ENCODE assay signal across 20 cellular contexts in the genomic region with DNA sequence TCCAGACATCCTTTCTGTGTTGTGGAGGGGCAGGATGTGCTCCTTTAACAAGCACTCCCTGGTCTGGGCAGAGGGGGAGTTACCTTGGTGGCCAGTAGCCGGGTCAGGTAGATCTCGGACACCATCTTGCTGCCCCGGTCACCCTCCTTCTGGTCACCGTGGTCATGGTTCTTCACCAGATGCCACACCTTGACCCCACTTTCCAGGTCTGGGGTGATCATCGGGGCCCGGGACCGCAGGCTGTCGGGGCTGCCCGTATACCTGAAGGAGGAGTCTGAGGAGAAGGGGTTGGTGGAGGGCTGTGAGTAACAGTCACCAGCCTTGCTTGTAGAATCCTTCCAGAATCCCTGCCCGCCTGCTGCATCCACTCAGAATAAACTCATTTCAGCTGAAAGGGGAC.
DNase-seq lines count a peak whose midpoint lies in the region; ATAC-seq, FAIRE-seq and TF ChIP-seq lines count a peak whose summit lies in the region.
"Had no signal": no experiment of that assay in that cellular context is flagged by ENCODE, and none has a peak within 500 bp of the region (broad histone marks: within the 10 kb centered on the region; RNA-seq: fewer than 3 reads in every experiment).

No MANE protein-coding gene starts in this region.

- no peak overlapping the region for H3K9ac ChIP-seq in IMR-90 (ENCODE audit: low read depth, low read length)

- no peak overlapping the region for H3K4ac ChIP-seq in IMR-90 (ENCODE audit: low read depth, low read length)

- H2BK5ac ChIP-seq in IMR-90 (ENCODE audit: low read depth, low read length, poor library complexity, severe bottlenecking): no peak overlapping the region

- in situ Hi-C loops in IMR-90 (cut with MboI; ENCODE audit: low sequenced_read_pairs): no loop called here

- ATAC-seq in IMR-90 (ENCODE audit: low read depth) (no peak), sciatic nerve (no peak)
- ATAC-seq: CD8-positive, alpha-beta T cell; GM12878; GM23338; HCT116 had no signal

- H4K20me1 ChIP-seq in IMR-90 (ENCODE audit: insufficient read depth, low read length): no peaks in the 10 kb centered on the region

- no peak for TF ChIP-seq POLR2A in IMR-90 (IDR thresholded peaks at IDR 0.05; ENCODE audit: low read depth, low read length)
- no peak for TF ChIP-seq POLR2A in thyroid gland (IDR thresholded peaks at IDR 0.05)

- H3K9me1 ChIP-seq in IMR-90 (ENCODE audit: insufficient read depth, low read length): peaks cover 4% of the 10 kb centered on the region; the same call in 1 of the 2 replicates

- H2BK120ac ChIP-seq in IMR-90 (ENCODE audit: low read depth, low read length): no peak overlapping the region

- H4K5ac ChIP-seq in IMR-90 (ENCODE audit: low read depth, low read length): no peak overlapping the region

- peak overlapping the region; percentile 55 for H2AK9ac ChIP-seq in IMR-90 (replicated peaks; ENCODE audit: low read depth, low read length, poor library complexity)

- no TSS peak for BruUV-seq in IMR-90 (replicated peaks; lab: Mats Ljungman, UMichigan)

- no peak overlapping the region for H3K18ac ChIP-seq in IMR-90 (ENCODE audit: low read depth, low read length)

- H3K23ac ChIP-seq in IMR-90 (ENCODE audit: low read depth, low read length): no peak overlapping the region

- H2AFZ ChIP-seq in IMR-90 (replicated peaks; ENCODE audit: low read length, poor library complexity): no peak overlapping the region
- H2AFZ ChIP-seq: GM23338 had no signal

- WGBS in IMR-90 (ENCODE audit: extremely low coverage in 2 of 2, insufficient read length in 1 of 2), 2 experiments: 85% methylated on average over 4 of the region's 10 CpGs; no CpG with 5 or more reads in 1 of the 2 experiments
- 97 to 99% methylated on average over 7 to 10 of the region's 10 CpGs for WGBS in thyroid gland, 2 donors

- dilution Hi-C loops in IMR-90 (cut with HindIII; ENCODE audit: low sequenced_read_pairs, unreplicated experiment): no loop called here

- H3K4me1 ChIP-seq in IMR-90 (ENCODE audit: control insufficient read depth, insufficient read depth, low read length): peaks cover 5% of the 10 kb centered on the region; the same call in 1 of the 2 replicates
- H3K4me1 ChIP-seq in thyroid gland: peaks cover 37 to 39% of the 10 kb centered on the region in 2 donors
- H3K4me1 ChIP-seq: Caco-2 had no signal

- no peak overlapping the region for H3K14ac ChIP-seq in IMR-90 (replicated peaks; ENCODE audit: low read depth, low read length)

- H3K56ac ChIP-seq in IMR-90 (ENCODE audit: extremely low read depth, insufficient read depth, low read length): no peak overlapping the region

- H3K4me3 ChIP-seq in IMR-90 (ENCODE audit: insufficient read depth, low read depth, low read length): no peak overlapping the region
- H3K4me3 ChIP-seq in bronchial epithelial cell (ENCODE audit: low read depth, low read length): no peak overlapping the region
- H3K4me3 ChIP-seq in thyroid gland (replicated peaks in 1 of 3): no peak overlapping the region
- H3K4me3 ChIP-seq: GM12878, GM23338 had no signal

- H4K91ac ChIP-seq in IMR-90 (ENCODE audit: insufficient read depth, low read depth, low read length): no peak overlapping the region

- intact Hi-C loops in IMR-90 (cut with micrococcal nuclease): no loop called here
- intact Hi-C loops in sciatic nerve (cut with DNase I): no loop called here
- intact Hi-C loops in thyroid gland (cut with DNase I): no loop called here

- H3K27me3 ChIP-seq in IMR-90 (ENCODE audit: control insufficient read depth, insufficient read depth, low read length) (no peaks in the 10 kb centered on the region), bronchial epithelial cell (ENCODE audit: control insufficient read depth, insufficient read depth, low read length) (no peaks in the 10 kb centered on the region), thyroid gland (no peaks in the 10 kb centered on the region)

- no peak overlapping the region for H3K4me2 ChIP-seq in IMR-90 (ENCODE audit: low read depth, low read length)
- H3K4me2 ChIP-seq: GM23338 had no signal

- no peak for TF ChIP-seq RAD21 in IMR-90 (IDR thresholded peaks at IDR 0.05; ENCODE audit: low read length)

- CTCF ChIA-PET in IMR-90 (lab: Yijun Ruan, JAX): interaction anchor here (1.3 kb wide), 1 partner anchor 212 kb away, joined by 3 read pairs; no protein-coding TSS in a partner anchor

- POLR2A ChIA-PET in IMR-90 (lab: Charles Lee; ENCODE audit: unreplicated experiment): no interaction called here

- no peaks in the 10 kb centered on the region for H3K79me1 ChIP-seq in IMR-90 (ENCODE audit: low read depth in 1 of 2, low read length in 2 of 2)

- peak; percentile 28 for FAIRE-seq in bronchial epithelial cell (lab: Jason Lieb, UNC)
- FAIRE-seq: GM12878, GM19239 had no signal

- no peak overlapping the region for H4K8ac ChIP-seq in IMR-90 (ENCODE audit: low read depth in 2 of 2, low read length in 2 of 2)

- H3K9me3 ChIP-seq in IMR-90 (ENCODE audit: control insufficient read depth, insufficient read depth, low read length) (no peaks in the 10 kb centered on the region), thyroid gland (no peaks in the 10 kb centered on the region)
- H3K9me3 ChIP-seq: Caco-2 had no signal

- TF ChIP-seq CTCF in IMR-90 (conservative IDR thresholded peaks at IDR 0.05; ENCODE audit: low read depth, low read length) (no peak), bronchial epithelial cell (IDR thresholded peaks at IDR 0.05; ENCODE audit: insufficient read depth, low read length, severe bottlenecking) (no peak), thyroid gland (IDR thresholded peaks at IDR 0.05) (no peak)

- no peak for DNase-seq in IMR-90
- DNase-seq in bronchial epithelial cell (ENCODE audit: low read depth): no peak
- peak; percentile 55 for DNase-seq in sciatic nerve (ENCODE audit: low spot score)
- DNase-seq in thyroid gland: no peak
- DNase-seq in NAMALWA (ENCODE audit: low spot score): no peak
- DNase-seq in cortex of kidney (lab: John Stamatoyannopoulos, UW): no peak
- DNase-seq in DMS153 (lab: John Stamatoyannopoulos, UW): no peak
- no peak for DNase-seq in NCI-H2081 (lab: John Stamatoyannopoulos, UW)
- DNase-seq: C1 segment of cervical spinal cord; Caco-2; CD4-positive, CD25-positive, alpha-beta regulatory T cell; CD8-positive, alpha-beta T cell; DMS79; EL; GDM1; H9 had no signal

- H3K27ac ChIP-seq in IMR-90 (ENCODE audit: insufficient read depth, low read length) (no peak overlapping the region), thyroid gland (peak overlapping the region in 2 of 3 donors; percentile 58 to 83)

- H2BK20ac ChIP-seq in IMR-90 (ENCODE audit: low read depth, low read length): no peak overlapping the region

- H2AK5ac ChIP-seq in IMR-90 (ENCODE audit: low read depth, low read length): no peak overlapping the region

- no peak overlapping the region for H2BK15ac ChIP-seq in IMR-90 (ENCODE audit: low read depth, low read length)

- no peaks in the 10 kb centered on the region for H3K36me3 ChIP-seq in IMR-90 (ENCODE audit: control insufficient read depth, insufficient read depth, low read length)
- peaks cover 18% of the 10 kb centered on the region for H3K36me3 ChIP-seq in bronchial epithelial cell (ENCODE audit: control insufficient read depth, insufficient read depth, low read length)
- H3K36me3 ChIP-seq in thyroid gland: peaks cover 11 to 12% of the 10 kb centered on the region in 2 donors

TF ChIP-seq in IMR-90, 13 proteins besides CTCF, POLR2A, EP300 and RAD21:
- TF ChIP-seq MAZ (IDR thresholded peaks at IDR 0.05; ENCODE audit: borderline replicate concordance, low read depth, low read length) (no peak), RFX5 (IDR thresholded peaks at IDR 0.05; ENCODE audit: low read depth, low read length) (no peak), FOS (IDR thresholded peaks at IDR 0.05; ENCODE audit: low read depth, low read length) (no peak), SMC3 (IDR thresholded peaks at IDR 0.05; ENCODE audit: low read depth, low read length) (no peak), BHLHE40 (IDR thresholded peaks at IDR 0.05; ENCODE audit: low read depth, low read length) (no peak), RCOR1 (IDR thresholded peaks at IDR 0.05; ENCODE audit: insufficient replicate concordance, low read length) (no peak), MXI1 (IDR thresholded peaks at IDR 0.05; ENCODE audit: borderline replicate concordance, low read depth, low read length) (no peak), CHD1 (IDR thresholded peaks at IDR 0.05; ENCODE audit: low read depth, low read length) (no peak), MAFK (IDR thresholded peaks at IDR 0.05; ENCODE audit: low read depth, low read length) (no peak), NFE2L2 (IDR thresholded peaks at IDR 0.05; ENCODE audit: low read depth, low read length) (no peak), CEBPB (IDR thresholded peaks at IDR 0.05; ENCODE audit: low read depth, low read length) (no peak)
- TF ChIP-seq, protein P1, sequence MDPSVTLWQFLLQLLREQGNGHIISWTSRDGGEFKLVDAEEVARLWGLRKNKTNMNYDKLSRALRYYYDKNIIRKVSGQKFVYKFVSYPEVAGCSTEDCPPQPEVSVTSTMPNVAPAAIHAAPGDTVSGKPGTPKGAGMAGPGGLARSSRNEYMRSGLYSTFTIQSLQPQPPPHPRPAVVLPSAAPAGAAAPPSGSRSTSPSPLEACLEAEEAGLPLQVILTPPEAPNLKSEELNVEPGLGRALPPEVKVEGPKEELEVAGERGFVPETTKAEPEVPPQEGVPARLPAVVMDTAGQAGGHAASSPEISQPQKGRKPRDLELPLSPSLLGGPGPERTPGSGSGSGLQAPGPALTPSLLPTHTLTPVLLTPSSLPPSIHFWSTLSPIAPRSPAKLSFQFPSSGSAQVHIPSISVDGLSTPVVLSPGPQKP (IDR thresholded peaks at IDR 0.05; ENCODE audit: borderline replicate concordance, low read depth, low read length): no peak
- TF ChIP-seq, protein P2, sequence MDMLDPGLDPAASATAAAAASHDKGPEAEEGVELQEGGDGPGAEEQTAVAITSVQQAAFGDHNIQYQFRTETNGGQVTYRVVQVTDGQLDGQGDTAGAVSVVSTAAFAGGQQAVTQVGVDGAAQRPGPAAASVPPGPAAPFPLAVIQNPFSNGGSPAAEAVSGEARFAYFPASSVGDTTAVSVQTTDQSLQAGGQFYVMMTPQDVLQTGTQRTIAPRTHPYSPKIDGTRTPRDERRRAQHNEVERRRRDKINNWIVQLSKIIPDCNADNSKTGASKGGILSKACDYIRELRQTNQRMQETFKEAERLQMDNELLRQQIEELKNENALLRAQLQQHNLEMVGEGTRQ (IDR thresholded peaks at IDR 0.05; ENCODE audit: low read depth, low read length): no peak
